27 cellular contexts compared by ENCODE assay signal in genomic region chr12:5060958-5061357, GRCh38. TPM values are rescaled to one million over a fixed set of nuclear protein-coding genes. Genes with fewer than 3 reads are reported as not detected.
"Had no signal": no experiment of that assay in that cellular context is flagged by ENCODE, and none has a peak within 500 bp of the region (broad histone marks: within the 10 kb centered on the region; RNA-seq: fewer than 3 reads in every experiment).

No MANE protein-coding gene starts in this region.

- H3K9me3 Mint-ChIP-seq: activated CD4-positive, alpha-beta memory T cell treated with anti-CD3 and anti-CD28 coated beads, Interleukin-2, amount 10 ng/mL, durations not matched to agents 7 days and 5 days; activated naive CD4-positive, alpha-beta T cell treated with anti-CD3 and anti-CD28 coated beads for 36 hours; activated naive CD8-positive, alpha-beta T cell treated with anti-CD3 and anti-CD28 coated beads for 36 hours; activated T-helper 17 cell treated with anti-CD3 and anti-CD28 coated beads, Interleukin-2, amount 50 U/mL, for 72 hours had no signal

- H3K9me3 ChIP-seq: MG63, SJCRH30, SK-N-SH had no signal

- H3K36me3 Mint-ChIP-seq: activated naive CD8-positive, alpha-beta T cell treated with anti-CD3 and anti-CD28 coated beads for 36 hours had no signal

- H3K4me3 Mint-ChIP-seq: activated CD4-positive, alpha-beta memory T cell treated with anti-CD3 and anti-CD28 coated beads, Interleukin-2, amount 10 ng/mL, durations not matched to agents 7 days and 5 days; activated CD4-positive, alpha-beta T cell treated with anti-CD3 and anti-CD28 coated beads for 36 hours; activated naive CD4-positive, alpha-beta T cell treated with anti-CD3 and anti-CD28 coated beads for 36 hours; activated naive CD8-positive, alpha-beta T cell treated with anti-CD3 and anti-CD28 coated beads for 36 hours; activated T-helper 17 cell treated with anti-CD3 and anti-CD28 coated beads, Interleukin-2, amount 50 U/mL, for 72 hours had no signal

- DNase-seq: activated CD4-positive, alpha-beta memory T cell treated with anti-CD3 and anti-CD28 coated beads, Interleukin-2, amount 10 ng/mL, durations not matched to agents 7 days and 5 days; activated CD4-positive, alpha-beta T cell treated with anti-CD3 and anti-CD28 coated beads for 36 hours; activated CD4-positive, alpha-beta T cell treated with anti-CD3 and anti-CD28 coated beads, Interleukin-2, amount 50 U/mL, for 1 hour; activated gamma-delta T cell; activated naive CD4-positive, alpha-beta T cell treated with anti-CD3 and anti-CD28 coated beads for 36 hours; activated naive CD8-positive, alpha-beta T cell treated with anti-CD3 and anti-CD28 coated beads for 36 hours; activated T-cell treated with anti-CD3 and anti-CD28 coated beads for 4 hours; activated T-cell treated with anti-CD3 and anti-CD28 coated beads, Interleukin-2, amount 50 U/mL, for 48 hours; MG63; MV-4-11; NCI-H1092 treated with DMSO at 0.1 percent for 48 hours; NCI-H1417 treated with DMSO at 0.1 percent for 48 hours; NCI-H1694; NCI-H2029 treated with DMSO at 0.1 percent for 48 hours; NCI-H345; NCI-H510A; NCI-H526 treated with DMSO at 0.1 percent for 48 hours; NCI-H82; SJCRH30; SK-N-SH; T-helper 1 cell; WERI-Rb-1 had no signal

- H3K36me3 ChIP-seq: MG63, SJCRH30, WERI-Rb-1 had no signal

- H3K4me1 Mint-ChIP-seq: activated CD4-positive, alpha-beta memory T cell treated with anti-CD3 and anti-CD28 coated beads, Interleukin-2, amount 10 ng/mL, durations not matched to agents 7 days and 5 days; activated CD4-positive, alpha-beta T cell treated with anti-CD3 and anti-CD28 coated beads for 36 hours; activated naive CD8-positive, alpha-beta T cell treated with anti-CD3 and anti-CD28 coated beads for 36 hours; activated T-helper 17 cell treated with anti-CD3 and anti-CD28 coated beads, Interleukin-2, amount 50 U/mL, for 72 hours had no signal

- H3K27ac Mint-ChIP-seq: activated CD4-positive, alpha-beta memory T cell treated with anti-CD3 and anti-CD28 coated beads, Interleukin-2, amount 10 ng/mL, durations not matched to agents 7 days and 5 days; activated CD4-positive, alpha-beta T cell treated with anti-CD3 and anti-CD28 coated beads for 36 hours; activated naive CD4-positive, alpha-beta T cell treated with anti-CD3 and anti-CD28 coated beads for 36 hours; activated naive CD8-positive, alpha-beta T cell treated with anti-CD3 and anti-CD28 coated beads for 36 hours; activated T-helper 17 cell treated with anti-CD3 and anti-CD28 coated beads, Interleukin-2, amount 50 U/mL, for 72 hours had no signal

- ATAC-seq: activated CD4-positive, alpha-beta T cell treated with anti-CD3 and anti-CD28 coated beads for 36 hours; activated T-helper 17 cell treated with anti-CD3 and anti-CD28 coated beads, Interleukin-2, amount 50 U/mL, for 72 hours had no signal

- H3K4me3 ChIP-seq: MG63, SJCRH30 had no signal

- H3K27ac ChIP-seq: SJCRH30, WERI-Rb-1 had no signal

- H3K9ac ChIP-seq: SK-N-SH had no signal

- H3K4me1 ChIP-seq: SJCRH30 had no signal

RNA-seq across cellular contexts. Expression of gene KCNA5, which starts 17.3 kb away (rescaled TPM):
- total RNA-seq: activated CD4-positive, alpha-beta memory T cell treated with anti-CD3 and anti-CD28 coated beads, Interleukin-2, amount 10 ng/mL, durations not matched to agents 7 days and 5 days; activated CD4-positive, alpha-beta T cell treated with anti-CD3 and anti-CD28 coated beads for 36 hours; activated CD8-positive, alpha-beta memory T cell treated with anti-CD3 and anti-CD28 coated beads for 36 hours; activated naive CD4-positive, alpha-beta T cell treated with anti-CD3 and anti-CD28 coated beads for 36 hours; activated naive CD8-positive, alpha-beta T cell treated with anti-CD3 and anti-CD28 coated beads for 36 hours; activated T-helper 17 cell treated with anti-CD3 and anti-CD28 coated beads, Interleukin-2, amount 50 U/mL, for 72 hours; OCI-LY7; RPMI7951; SJCRH30; T-helper 2 cell treated with Interferon-gamma antibody and Interleukin-4, amounts not matched to agents 100 ng/mL and 5 ng/mL, for 36 hours had no signal
- polyA plus RNA-seq: SK-N-SH had no signal
